Comparison of ENCODE assay signal across 32 cellular contexts in genomic region chr9:133303266-133304157, GRCh38. TPM values are rescaled to one million over a fixed set of nuclear protein-coding genes. Genes with fewer than 3 reads are reported as not detected.
"Had no signal": no experiment of that assay in that cellular context is flagged by ENCODE, and none has a peak within 500 bp of the region (broad histone marks: within the 10 kb centered on the region; RNA-seq: fewer than 3 reads in every experiment).

No MANE protein-coding gene starts in this region.

- H2AFZ ChIP-seq: hepatocyte, parathyroid adenoma had no signal

- H3K9me3 Mint-ChIP-seq: dendritic cell treated with granulocyte-macrophage colony-stimulating factor and Interleukin-4, amounts not matched to agents 40 ng/mL and 50 ng/mL, for 4 days; endodermal cell; stimulated activated naive CD8-positive, alpha-beta T cell treated with anti-CD3 and anti-CD28 coated beads, Interleukin-15, amount 100 ng/mL, for 72 hours had no signal

- H3K4me3 ChIP-seq: gastrocnemius medialis, heart left ventricle, hepatocyte, left lung, right atrium auricular region, smooth muscle cell, thyroid gland, upper lobe of left lung, uterus had no signal

- H3K27me3 ChIP-seq: hepatocyte, neutrophil, right atrium auricular region, thyroid gland, upper lobe of left lung, uterus had no signal

- H3K4me1 ChIP-seq: gastrocnemius medialis, heart left ventricle, left lung, parathyroid adenoma, right atrium auricular region, uterus had no signal

- H3K27ac Mint-ChIP-seq: dendritic cell treated with granulocyte-macrophage colony-stimulating factor and Interleukin-4, amounts not matched to agents 40 ng/mL and 50 ng/mL, for 4 days; endodermal cell; naive thymus-derived CD8-positive, alpha-beta T cell; nephron progenitor cell; progenitor cell of endocrine pancreas had no signal

- H3K9ac ChIP-seq: parathyroid adenoma had no signal

- DNase-seq: cerebellar nuclear complex; effector CD8-positive, alpha-beta T cell; endodermal cell; foreskin fibroblast; gastrocnemius medialis; heart left ventricle; kidney; mammary epithelial cell; mesendoderm; naive thymus-derived CD8-positive, alpha-beta T cell; nephron progenitor cell; stimulated activated CD4-positive, alpha-beta T cell treated with anti-CD3 and anti-CD28 coated beads, Interleukin-12 subunit alpha, Interleukin-12 subunit beta, amount 100 ng/mL, for 4 hours; stimulated activated CD4-positive, alpha-beta T cell treated with anti-CD3 and anti-CD28 coated beads, Interleukin-1b, Interleukin-23, amount 100 ng/mL, for 48 hours; stimulated activated CD4-positive, alpha-beta T cell treated with anti-CD3 and anti-CD28 coated beads, Interleukin-4, amount 100 ng/mL, for 1 hour; stimulated activated CD8-positive, alpha-beta memory T cell treated with anti-CD3 and anti-CD28 coated beads, Interleukin-4, amount 100 ng/mL, for 48 hours; stimulated activated naive CD4-positive, alpha-beta T cell; stimulated activated naive CD8-positive, alpha-beta T cell treated with anti-CD3 and anti-CD28 coated beads, Interleukin-15, amount 100 ng/mL, for 72 hours; thyroid gland; upper lobe of left lung; uterus had no signal

- H3K4me2 ChIP-seq: hepatocyte, smooth muscle cell had no signal

- H3K4me1 Mint-ChIP-seq: endodermal cell; naive thymus-derived CD8-positive, alpha-beta T cell; nephron progenitor cell; stimulated activated naive CD8-positive, alpha-beta T cell treated with anti-CD3 and anti-CD28 coated beads, Interleukin-15, amount 100 ng/mL, for 72 hours had no signal

- H3K36me3 ChIP-seq: gastrocnemius medialis, heart left ventricle, left lung, neutrophil, right atrium auricular region, thyroid gland, upper lobe of left lung, uterus had no signal

- H3K27ac ChIP-seq: epithelial cell of prostate, gastrocnemius medialis, heart left ventricle, hepatocyte, left lung, neutrophil, parathyroid adenoma, right atrium auricular region, thyroid gland, upper lobe of left lung, uterus had no signal

- ATAC-seq: gastrocnemius medialis; left lung; naive thymus-derived CD8-positive, alpha-beta T cell; sciatic nerve; stimulated activated naive CD8-positive, alpha-beta T cell treated with anti-CD3 and anti-CD28 coated beads, Interleukin-15, amount 100 ng/mL, for 72 hours had no signal

- H3K36me3 Mint-ChIP-seq: naive thymus-derived CD8-positive, alpha-beta T cell had no signal

- H3K4me3 Mint-ChIP-seq: dendritic cell treated with granulocyte-macrophage colony-stimulating factor and Interleukin-4, amounts not matched to agents 40 ng/mL and 50 ng/mL, for 4 days; endodermal cell; naive thymus-derived CD8-positive, alpha-beta T cell; nephron progenitor cell; stimulated activated naive CD8-positive, alpha-beta T cell treated with anti-CD3 and anti-CD28 coated beads, Interleukin-15, amount 100 ng/mL, for 72 hours had no signal

- H3K9me3 ChIP-seq: gastrocnemius medialis, heart left ventricle, left lung, neutrophil, right atrium auricular region, thyroid gland, upper lobe of left lung, uterus had no signal

- H3K79me2 ChIP-seq: hepatocyte, parathyroid adenoma had no signal

RNA-seq across cellular contexts. Expression of gene ABO, which starts 28.5 kb away (rescaled TPM):
- total RNA-seq: mammary epithelial cell; myocyte; naive thymus-derived CD8-positive, alpha-beta T cell; temporal lobe had no signal
- polyA plus RNA-seq: naive thymus-derived CD8-positive, alpha-beta T cell had no signal
